ENCODE assay signal across 8 cellular contexts in genomic region chr11:47552086-47552580, GRCh38. TPM values are rescaled to one million over a fixed set of nuclear protein-coding genes. Genes with fewer than 3 reads are reported as not detected.
A peak's percentile ranks its signal among the peaks of the same experiment; 100 is the strongest.
DNase-seq lines count a peak whose midpoint lies in the region; ATAC-seq and TF ChIP-seq lines count a peak whose summit lies in the region.

No MANE protein-coding gene starts in this region.

- H3K27ac ChIP-seq in GM23248 (peak overlapping the region; percentile 84), PC-9 (peak overlapping the region; percentile 87)

- H4K20me1 ChIP-seq in GM23248 (ENCODE audit: insufficient read depth) (peaks cover 19% of the 10 kb centered on the region; the same call in 1 of the 2 replicates), PC-9 (ENCODE audit: insufficient read depth) (peaks cover 40% of the 10 kb centered on the region)

- H3K36me3 ChIP-seq in GM23248 (ENCODE audit: low read depth) = no peaks in the 10 kb centered on the region
- peaks cover 20% of the 10 kb centered on the region for H3K36me3 ChIP-seq in PC-9 (ENCODE audit: low read depth)

- in situ Hi-C loops in GM23248 (cut with MboI) = no loop called here

- peaks cover 22% of the 10 kb centered on the region for H3F3A ChIP-seq in GM23248 (ENCODE audit: insufficient read depth)
- peaks cover 33% of the 10 kb centered on the region; the same call in 1 of the 2 replicates for H3F3A ChIP-seq in PC-9 (ENCODE audit: insufficient read depth, low read depth)

- no peaks in the 10 kb centered on the region for H3K9me2 ChIP-seq in GM23248 (ENCODE audit: insufficient read depth)
- H3K9me2 ChIP-seq in PC-9 (ENCODE audit: insufficient read depth) = 0 out of 2 replicates have a peak, but pooled peaks cover 5% of the 10 kb centered on the region

- POLR2A ChIA-PET in PC-9 (lab: Charles Lee; ENCODE audit: unreplicated experiment) (interaction anchor here (0.6 to 0.9 kb wide), 4 partner anchors 8 to 318 kb away, joined by 3 to 5 read pairs (median 4); no protein-coding TSS in a partner anchor), MCF 10A (lab: Yijun Ruan, JAX) (interaction anchor here (0.6 to 5.1 kb wide), 34 partner anchors 9 to 367 kb away, joined by 3 to 61 read pairs (median 4); partner anchors contain the start of genes DDB2, KBTBD4, NDUFS3 and PSMC3)

- no peak for TF ChIP-seq CTCF in PC-9 (conservative IDR thresholded peaks at IDR 0.05)
- TF ChIP-seq CTCF in MCF 10A (IDR thresholded peaks at IDR 0.05; ENCODE audit: unreplicated experiment) = no peak

- no peak for ATAC-seq in GM18861 (IDR thresholded peaks at IDR 0.05; ENCODE audit: unreplicated experiment)

- H3K27me3 ChIP-seq in GM23248 (replicated peaks; ENCODE audit: insufficient read depth) (no peaks in the 10 kb centered on the region), PC-9 (ENCODE audit: insufficient read depth, low read depth) (no peaks in the 10 kb centered on the region)

- peak overlapping the region; percentile 100 for H3K4me3 Mint-ChIP-seq in MCF 10A (ENCODE audit: unreplicated experiment)

- H3K4me1 ChIP-seq in GM23248 (ENCODE audit: insufficient read depth) = peaks cover 26% of the 10 kb centered on the region
- H3K4me1 ChIP-seq in PC-9 (replicated peaks; ENCODE audit: insufficient read depth) = peaks cover 24% of the 10 kb centered on the region

- peaks cover 28% of the 10 kb centered on the region for H3K4me1 Mint-ChIP-seq in MCF 10A (ENCODE audit: insufficient read depth, unreplicated experiment)

- H2AFZ ChIP-seq in GM23248 = peak overlapping the region; percentile 91
- H2AFZ ChIP-seq in PC-9 = peak overlapping the region; percentile 89

- no TSS peak for BruUV-seq in PC-9 (replicated peaks; lab: Mats Ljungman, UMichigan)
- TSS peak; percentile 30 for BruUV-seq in MCF 10A (replicated peaks; lab: Mats Ljungman, UMichigan)

- no peaks in the 10 kb centered on the region for H3K9me3 Mint-ChIP-seq in MCF 10A (ENCODE audit: unreplicated experiment)

- H3K4me2 ChIP-seq in GM23248 (ENCODE audit: unreplicated experiment) = peak overlapping the region; percentile 79
- H3K4me2 ChIP-seq in PC-9 = peak overlapping the region; percentile 77

- CTCF ChIA-PET in PC-9 (lab: Charles Lee) = interaction anchor here (0.6 to 1.4 kb wide), 3 partner anchors 11 to 85 kb away, joined by 3 to 4 read pairs (median 3); no protein-coding TSS in a partner anchor
- CTCF ChIA-PET in MCF 10A (lab: Yijun Ruan, JAX) = interaction anchor here (0.5 to 3.4 kb wide), 15 partner anchors 10 to 125 kb away, joined by 3 to 22 read pairs (median 4); partner anchors contain the start of gene PTPMT1

- peaks cover 12% of the 10 kb centered on the region for H3K36me3 Mint-ChIP-seq in MCF 10A (ENCODE audit: insufficient read depth, unreplicated experiment)

- no peaks in the 10 kb centered on the region for H3K9me3 ChIP-seq in GM23248 (ENCODE audit: low read depth)
- H3K9me3 ChIP-seq in PC-9 (ENCODE audit: insufficient read depth, low read depth) = no peaks in the 10 kb centered on the region

- intact Hi-C loops in PC-9 (cut with micrococcal nuclease; ENCODE audit: unreplicated experiment) (loop anchor here (5.0 kb wide), 2 partner anchors 85 to 125 kb away; partner anchors contain the start of gene PSMC3), MCF 10A (cut with micrococcal nuclease) (loop anchor here (5.0 kb wide), 2 partner anchors 55 to 85 kb away; no protein-coding TSS in a partner anchor)

- peak overlapping the region; percentile 97 for H3K4me3 ChIP-seq in GM23248
- H3K4me3 ChIP-seq in PC-9 = peak overlapping the region; percentile 80

- 1% methylated on average over 23 of the region's 23 CpGs for WGBS in GM23248 (ENCODE audit: low coverage in 1 of 2, low lambda C conversion rate in 2 of 2, missing lambda C conversion rate in 2 of 2), 2 experiments

- H3K27me3 Mint-ChIP-seq in MCF 10A (ENCODE audit: insufficient read depth, unreplicated experiment) = no peaks in the 10 kb centered on the region

- H3K9ac ChIP-seq in GM23248 = peak overlapping the region; percentile 93

- DNase-seq in D341Med (ENCODE audit: low spot score) (peak; percentile 49), GM23248 (peak; percentile 72), PC-9 (peak; percentile 38 to 65), MCF 10A (ENCODE audit: unreplicated experiment) (peak; percentile 42), islet precursor cell (peak; percentile 72), NCI-H524 treated with DMSO at 0.1 percent for 48 hours (lab: John Stamatoyannopoulos, UW) (no peak)
- peak; percentile 25 for DNase-seq in stimulated activated CD4-positive, alpha-beta T cell treated with anti-CD3 and anti-CD28 coated beads, Interleukin-4, amount 100 ng/mL, for 1 hour

- peaks cover 56% of the 10 kb centered on the region for H3K79me2 ChIP-seq in GM23248 (ENCODE audit: insufficient read depth)
- peaks cover 55% of the 10 kb centered on the region for H3K79me2 ChIP-seq in PC-9 (ENCODE audit: low read depth)

- H3K27ac Mint-ChIP-seq in MCF 10A (ENCODE audit: low read depth, unreplicated experiment) = peak overlapping the region; percentile 96

RNA-seq across cellular contexts. Expression of gene CELF1, which starts 0.8 kb away (rescaled TPM):
- total RNA-seq in GM23248 (2014; rRNA removed; shearing (Covaris generic)) = 70.9 and 71.6 TPM in 2 replicates
- polyA plus RNA-seq in GM23248 (2016; fragmentation: Nextera tagmentation; extraction: Ambion mirVana) = 51.7 and 52.0 TPM in 2 replicates
- total RNA-seq in PC-9 (2021) (115 and 165 TPM in 2 replicates), MCF 10A (2022) (173 and 189 TPM in 2 replicates)

RNA-seq across cellular contexts. Expression of gene PTPMT1, which starts 13.3 kb away (rescaled TPM):
- total RNA-seq in GM23248 (2014; rRNA removed; shearing (Covaris generic)) = 68.7 and 90.2 TPM in 2 replicates
- 78.4 and 82.2 TPM in 2 replicates for polyA plus RNA-seq in GM23248 (2016; fragmentation: Nextera tagmentation; extraction: Ambion mirVana)
- total RNA-seq in PC-9 (2021) = 74.8 and 79.0 TPM in 2 replicates
- 44.6 and 49.0 TPM in 2 replicates for total RNA-seq in MCF 10A (2022)

RNA-seq across cellular contexts. Expression of gene KBTBD4, which starts 26.6 kb away (rescaled TPM):
- total RNA-seq in GM23248 (2014; rRNA removed; shearing (Covaris generic)) = 26.6 and 35.5 TPM in 2 replicates
- polyA plus RNA-seq in GM23248 (2016; fragmentation: Nextera tagmentation; extraction: Ambion mirVana) = 16.8 and 18.4 TPM in 2 replicates
- total RNA-seq in PC-9 (2021) (20.2 and 20.3 TPM in 2 replicates), MCF 10A (2022) (8.4 and 12.6 TPM in 2 replicates)

RNA-seq across cellular contexts. Expression of gene NDUFS3, which starts 26.7 kb away (rescaled TPM):
- total RNA-seq in GM23248 (2014; rRNA removed; shearing (Covaris generic)) = 52.5 and 80.8 TPM in 2 replicates
- polyA plus RNA-seq in GM23248 (2016; fragmentation: Nextera tagmentation; extraction: Ambion mirVana) = 74.4 and 84.6 TPM in 2 replicates
- 119 and 140 TPM in 2 replicates for total RNA-seq in PC-9 (2021)
- 117 and 120 TPM in 2 replicates for total RNA-seq in MCF 10A (2022)

RNA-seq across cellular contexts. Expression of gene FAM180B, which starts 34.3 kb away (rescaled TPM):
- not detected in 2 replicates for total RNA-seq in GM23248 (2014; rRNA removed; shearing (Covaris generic))
- not detected in 2 replicates for polyA plus RNA-seq in GM23248 (2016; fragmentation: Nextera tagmentation; extraction: Ambion mirVana)
- not detected in 2 replicates for total RNA-seq in PC-9 (2021)
- not detected in 2 replicates for total RNA-seq in MCF 10A (2022)
